2 cellular contexts compared by ENCODE assay signal in genomic region chr14:58244556-58245387, GRCh38.
A peak's percentile ranks its signal among the peaks of the same experiment; 100 is the strongest.
TF ChIP-seq lines count a peak whose summit lies in the region.

Gene PSMA3, plus strand, starts transcription at chr14:58244843. Its CDS starts 78 bp downstream, at chr14:58244921.

TF ChIP-seq in IMR-90, 13 proteins besides CTCF, POLR2A, EP300 and RAD21 (continued from another document):
- TF ChIP-seq ELK1 (IDR thresholded peaks at IDR 0.05; ENCODE audit: borderline replicate concordance, low read depth, low read length) (no peak), BHLHE40 (IDR thresholded peaks at IDR 0.05; ENCODE audit: low read depth, low read length) (no peak), RFX5 (IDR thresholded peaks at IDR 0.05; ENCODE audit: low read depth, low read length) (no peak), RCOR1 (IDR thresholded peaks at IDR 0.05; ENCODE audit: insufficient replicate concordance, low read length) (no peak), SMC3 (IDR thresholded peaks at IDR 0.05; ENCODE audit: low read depth, low read length) (no peak), NFE2L2 (IDR thresholded peaks at IDR 0.05; ENCODE audit: low read depth, low read length) (peak; percentile 88), MAFK (IDR thresholded peaks at IDR 0.05; ENCODE audit: low read depth, low read length) (peak; percentile 59), USF2 (IDR thresholded peaks at IDR 0.05; ENCODE audit: low read depth, low read length) (no peak), MXI1 (IDR thresholded peaks at IDR 0.05; ENCODE audit: borderline replicate concordance, low read depth, low read length) (no peak), CEBPB (IDR thresholded peaks at IDR 0.05; ENCODE audit: low read depth, low read length) (no peak)

TF ChIP-seq in endothelial cell of umbilical vein, 7 proteins besides CTCF, POLR2A, EP300 and RAD21 (continued from another document):
- TF ChIP-seq EZH2 (IDR thresholded peaks at IDR 0.05; ENCODE audit: borderline replicate concordance, low read depth, low read length, severe bottlenecking) (no peak), GATA2 (IDR thresholded peaks at IDR 0.05; ENCODE audit: insufficient read depth, insufficient read length, low read depth, low read length) (no peak), POLR2AphosphoS5 (IDR thresholded peaks at IDR 0.05; ENCODE audit: insufficient read depth, low read depth, low read length) (no peak), MYC (IDR thresholded peaks at IDR 0.05; ENCODE audit: low read depth, low read length) (no peak), JUN (IDR thresholded peaks at IDR 0.05; ENCODE audit: borderline replicate concordance, insufficient read depth, insufficient read length, low read depth) (no peak), FOS (IDR thresholded peaks at IDR 0.05; ENCODE audit: borderline replicate concordance, insufficient read depth, low read length) (no peak)
